ENCODE assay signal across 18 cellular contexts in genomic region chr12:88145567-88146347, GRCh38. TPM values are rescaled to one million over a fixed set of nuclear protein-coding genes. Genes with fewer than 3 reads are reported as not detected.
DNase-seq lines count a peak whose midpoint lies in the region; ATAC-seq, FAIRE-seq and TF ChIP-seq lines count a peak whose summit lies in the region.
"Had no signal": no experiment of that assay in that cellular context is flagged by ENCODE, and none has a peak within 500 bp of the region (broad histone marks: within the 10 kb centered on the region; RNA-seq: fewer than 3 reads in every experiment).

No MANE protein-coding gene starts in this region.

- H3K4me1 ChIP-seq in Loucy (ENCODE audit: insufficient read depth, low read length, poor library complexity, severe bottlenecking): peaks cover 51% of the 10 kb centered on the region
- H3K4me1 ChIP-seq in K562 (replicated peaks in 1 of 2; ENCODE audit: control insufficient read depth in 2 of 2, insufficient read depth in 2 of 2, low read length in 2 of 2): peaks cover 0 to 7% of the 10 kb centered on the region in 2 experiments; a peak in 2 of 5 replicates
- peaks cover 1% of the 10 kb centered on the region for H3K4me1 ChIP-seq in mesendoderm (ENCODE audit: control insufficient read depth, low read depth, low read length)

- no peak overlapping the region for H4K8ac ChIP-seq in mesendoderm (ENCODE audit: low read depth, low read length)

- no peaks in the 10 kb centered on the region for H3K9me1 ChIP-seq in K562 (ENCODE audit: control insufficient read depth, insufficient read depth, low read length)

- no peak for TF ChIP-seq POLR2A in K562 (conservative IDR thresholded peaks at IDR 0.05)

- WGBS in K562 (ENCODE audit: insufficient coverage, low coverage, missing lambda C conversion rate): 52% methylated on average over 5 of the region's 5 CpGs
- WGBS in mesendoderm (ENCODE audit: extremely low coverage, insufficient coverage, low lambda C conversion rate): no CpG with 5 or more reads among the region's 5 CpGs

- H3K23ac ChIP-seq in mesendoderm (ENCODE audit: low read length): no peak overlapping the region

- no peak overlapping the region for H2AK5ac ChIP-seq in mesendoderm (ENCODE audit: low read length)

- H3F3A ChIP-seq in Loucy (ENCODE audit: low read depth): no peaks in the 10 kb centered on the region

- in situ Hi-C loops in K562 (cut with MboI): no loop called here

- no peaks in the 10 kb centered on the region for H3K9me3 ChIP-seq in Loucy (ENCODE audit: insufficient read depth, low read depth, low read length)
- H3K9me3 ChIP-seq in K562 (replicated peaks; ENCODE audit: control insufficient read depth, insufficient read depth, low read depth, low read length): no peaks in the 10 kb centered on the region
- H3K9me3 ChIP-seq: right lobe of liver had no signal

- intact Hi-C loops in K562 (cut with micrococcal nuclease): loop anchor here (10.0 kb wide), 1 partner anchor 1379 kb away; the partner anchor contains the start of genes GALNT4 and POC1B

- H3K27me3 ChIP-seq in Loucy (ENCODE audit: insufficient read depth, low read length, poor library complexity, severe bottlenecking) (no peaks in the 10 kb centered on the region), K562 (ENCODE audit: control insufficient read depth in 2 of 2, insufficient read depth in 2 of 2, low read length in 2 of 2) (no peaks in the 10 kb centered on the region), mesendoderm (ENCODE audit: insufficient read depth, low read length, poor library complexity) (no peaks in the 10 kb centered on the region)
- H3K27me3 ChIP-seq: right lobe of liver had no signal

- H3K79me2 ChIP-seq in Loucy (ENCODE audit: insufficient read depth, low read length) (peaks cover 31% of the 10 kb centered on the region; the same call in 1 of the 2 replicates), K562 (ENCODE audit: control insufficient read depth, insufficient read depth, low read length) (peaks cover 48% of the 10 kb centered on the region), mesendoderm (ENCODE audit: control insufficient read depth, insufficient read depth, low read length) (peaks cover 10% of the 10 kb centered on the region)

- no peak overlapping the region for H2BK120ac ChIP-seq in mesendoderm (ENCODE audit: low read depth, low read length)

- TF ChIP-seq RAD21 in K562 (CRISPR knock-in tag; conservative IDR thresholded peaks at IDR 0.05 in 1 of 2, IDR thresholded peaks at IDR 0.05 in 1 of 2): no peak

- CTCF ChIA-PET in K562 (lab: Yijun Ruan, JAX; ENCODE audit: low intra/inter-chr PET ratio): no interaction called here

- no peak overlapping the region for H2BK15ac ChIP-seq in mesendoderm (replicated peaks; ENCODE audit: low read depth)

- H4K5ac ChIP-seq in mesendoderm (ENCODE audit: low read length): no peak overlapping the region

- H2AFZ ChIP-seq in Loucy (ENCODE audit: low read length) (no peak overlapping the region), K562 (ENCODE audit: low read depth, low read length) (no peak overlapping the region)

- TF ChIP-seq CTCF in Loucy (conservative IDR thresholded peaks at IDR 0.05; ENCODE audit: low read length): no peak
- no peak for TF ChIP-seq CTCF in K562 (IDR thresholded peaks at IDR 0.05 in 2 of 3, conservative IDR thresholded peaks at IDR 0.05 in 1 of 3; ENCODE audit: insufficient read depth in 2 of 3, low read depth in 1 of 3, low read length in 3 of 3)

- POLR2A ChIA-PET in K562 (lab: Yijun Ruan, JAX): interaction anchor here (0.7 to 1.1 kb wide), 2 partner anchors 8 to 33 kb away, joined by 3 read pairs; no protein-coding TSS in a partner anchor

- no peak for TF ChIP-seq EP300 in K562 (IDR thresholded peaks at IDR 0.05; ENCODE audit: low read length)

- H3K9ac ChIP-seq in Loucy (ENCODE audit: low read depth, low read length, poor library complexity, severe bottlenecking) (peak overlapping the region; percentile 24), K562 (ENCODE audit: insufficient read depth in 1 of 2, low read depth in 2 of 2, low read length in 2 of 2) (no peak overlapping the region), mesendoderm (ENCODE audit: low read length) (no peak overlapping the region)

- ATAC-seq in K562: no peak
- ATAC-seq: right lobe of liver; stimulated activated naive CD8-positive, alpha-beta T cell treated with anti-CD3 and anti-CD28 coated beads, Interleukin-15, amount 100 ng/mL, for 72 hours had no signal

- H3K36me3 ChIP-seq in Loucy (ENCODE audit: insufficient read depth, low read length) (no peaks in the 10 kb centered on the region), K562 (ENCODE audit: control insufficient read depth, insufficient read depth, low read length) (peaks cover 11% of the 10 kb centered on the region; the same call in 1 of the 3 replicates), mesendoderm (ENCODE audit: control insufficient read depth, insufficient read depth, low read length) (no peaks in the 10 kb centered on the region)
- H3K36me3 ChIP-seq: right lobe of liver had no signal

- H3K79me1 ChIP-seq in mesendoderm (ENCODE audit: low read length): no peaks in the 10 kb centered on the region

- no peaks in the 10 kb centered on the region for H3K9me2 ChIP-seq in Loucy (replicated peaks; ENCODE audit: low read depth, low read length)

- no peak for FAIRE-seq in K562 (lab: Jason Lieb, UNC)
- FAIRE-seq: urothelium cell line had no signal

- H2BK5ac ChIP-seq in mesendoderm (ENCODE audit: low read length): peak overlapping the region; percentile 44

- H3K27ac ChIP-seq in K562 (ENCODE audit: extremely low read depth, low read depth, low read length) (no peak overlapping the region), mesendoderm (ENCODE audit: low read depth, low read length) (peak overlapping the region; percentile 20)
- H3K27ac ChIP-seq: right lobe of liver had no signal

- peak overlapping the region; percentile 68 for H3K4ac ChIP-seq in mesendoderm (ENCODE audit: low read depth, low read length)

- peak overlapping the region; percentile 15 for H3K56ac ChIP-seq in mesendoderm (ENCODE audit: low read length)

- BruUV-seq in K562 (replicated peaks; lab: Mats Ljungman, UMichigan): no TSS peak

- H3K4me2 ChIP-seq in Loucy (ENCODE audit: low read depth, low read length, poor library complexity, severe bottlenecking) (peak overlapping the region; percentile 92), K562 (ENCODE audit: insufficient read depth, low read length) (no peak overlapping the region), mesendoderm (ENCODE audit: low read length) (no peak overlapping the region)

- peak; percentile 3 for DNase-seq in COR-L47 (lab: John Stamatoyannopoulos, UW)
- no peak for DNase-seq in K562 (ENCODE audit: extremely low read depth in 1 of 4, low spot score in 3 of 4)
- peak; percentile 58 for DNase-seq in mesendoderm
- DNase-seq in NCI-H446 (lab: John Stamatoyannopoulos, UW): no peak
- DNase-seq in effector CD4-positive, alpha-beta T cell: no peak
- DNase-seq in activated CD4-positive, alpha-beta T cell treated with anti-CD3 and anti-CD28 coated beads for 1 hour: no peak
- no peak for DNase-seq in SHP77 (lab: John Stamatoyannopoulos, UW)
- DNase-seq: activated CD8-positive, alpha-beta memory T cell treated with anti-CD3 and anti-CD28 coated beads for 24 hours; Calu3; effector memory CD4-positive, alpha-beta T cell; hypothalamus; MV-4-11; nucleus accumbens; right lobe of liver; SHP77 treated with DMSO at 0.1 percent for 48 hours; stimulated activated naive CD8-positive, alpha-beta T cell treated with anti-CD3 and anti-CD28 coated beads, Interleukin-15, amount 100 ng/mL, for 72 hours had no signal

- H3K4me3 ChIP-seq in Loucy (ENCODE audit: low read length, poor library complexity, severe bottlenecking) (peak overlapping the region; percentile 19), K562 (no peak overlapping the region), mesendoderm (ENCODE audit: low read length) (no peak overlapping the region)
- H3K4me3 ChIP-seq: right lobe of liver had no signal

- no peaks in the 10 kb centered on the region for H4K20me1 ChIP-seq in Loucy (ENCODE audit: insufficient read depth, low read length, poor library complexity, severe bottlenecking)
- H4K20me1 ChIP-seq in K562 (replicated peaks; ENCODE audit: control insufficient read depth, insufficient read depth, low read length): no peaks in the 10 kb centered on the region

- peak overlapping the region; percentile 61 for H3K18ac ChIP-seq in mesendoderm (ENCODE audit: low read length)

RNA-seq across cellular contexts. Expression of gene TMTC3, which starts 3.6 kb away (rescaled TPM):
- total RNA-seq in K562 (2011; cell fraction: chromatin; rRNA removed; ENCODE audit: low replicate concordance): 18.8 and 33.4 TPM in 2 replicates
- total RNA-seq in K562 (2011; cell fraction: nucleolus; rRNA removed): 5.5 and 5.9 TPM in 2 replicates
- total RNA-seq in K562 (2011; cell fraction: nucleoplasm; rRNA removed): 15.6 and 27.6 TPM in 2 replicates
- total RNA-seq in K562 (2014; rRNA removed) (4.0 TPM in 2 replicates), K562 (2014; rRNA removed; fragmentation: Illumina TruSeq; extraction: Trizol) (9.8 and 10.9 TPM in 2 replicates), K562 (2015; rRNA removed; fragmentation: Illumina TruSeq; extraction: Trizol) (9.6 and 9.8 TPM in 2 replicates), K562 (2021) (9.1 and 10.0 TPM in 2 replicates)
- polyA plus RNA-seq in K562 (2011; rRNA removed) (5.1 and 7.2 TPM in 2 replicates), K562 (2014; fragmentation: Illumina TruSeq; extraction: Trizol) (3.0 and 4.0 TPM in 2 replicates), K562 (2014; fragmentation: Nextera tagmentation; extraction: Ambion mirVana) (1 to 10 TPM; 4.6 to 4.7 TPM), K562 (2014; rRNA removed) (1.9 and 2.2 TPM in 2 replicates)
- 1.2 and 4.0 TPM in 2 replicates for polyA plus RNA-seq in K562 (2011; cell fraction: cytosol; rRNA removed)
- polyA plus RNA-seq in K562 (2011; cell fraction: nucleus; rRNA removed): 4.8 and 4.9 TPM in 2 replicates
- 1.2 and 1.7 TPM in 2 replicates for polyA plus RNA-seq in K562 (2012)
- 43.4 and 44.5 TPM in 2 replicates for polyA minus RNA-seq in K562 (2011; rRNA and poly(A)+ RNA removed)
- polyA minus RNA-seq in K562 (2011; cell fraction: cytosol; rRNA and poly(A)+ RNA removed): 11.2 and 12.5 TPM in 2 replicates
- 4.3 and 10.3 TPM in 2 replicates for polyA minus RNA-seq in K562 (2011; cell fraction: nucleus; rRNA and poly(A)+ RNA removed)
- 27.4 TPM for polyA plus RNA-seq in mesendoderm (2013, experiment 1 of 2)
- 26.9 TPM for polyA plus RNA-seq in mesendoderm (2013, experiment 2 of 2)

RNA-seq across cellular contexts. Expression of gene CEP290, which starts 3.9 kb away (rescaled TPM):
- 18.3 and 107 TPM in 2 replicates for total RNA-seq in K562 (2011; cell fraction: chromatin; rRNA removed; ENCODE audit: low replicate concordance)
- 8.3 and 11.3 TPM in 2 replicates for total RNA-seq in K562 (2011; cell fraction: nucleolus; rRNA removed)
- total RNA-seq in K562 (2011; cell fraction: nucleoplasm; rRNA removed): 21.1 and 22.5 TPM in 2 replicates
- total RNA-seq in K562 (2014; rRNA removed) (14.1 and 19.3 TPM in 2 replicates), K562 (2014; rRNA removed; fragmentation: Illumina TruSeq; extraction: Trizol) (19.4 and 23.0 TPM in 2 replicates), K562 (2015; rRNA removed; fragmentation: Illumina TruSeq; extraction: Trizol) (16.5 and 18.2 TPM in 2 replicates), K562 (2021) (16.4 and 18.3 TPM in 2 replicates)
- polyA plus RNA-seq in K562 (2011; rRNA removed) (5.8 and 8.0 TPM in 2 replicates), K562 (2014; fragmentation: Illumina TruSeq; extraction: Trizol) (13.2 and 13.5 TPM in 2 replicates), K562 (2014; fragmentation: Nextera tagmentation; extraction: Ambion mirVana) (10 to 100 TPM in 1 of 2 experiments, 1 to 10 TPM in 1; 7.2 to 10.7 TPM), K562 (2014; rRNA removed) (9.8 and 18.1 TPM in 2 replicates)
- polyA plus RNA-seq in K562 (2011; cell fraction: cytosol; rRNA removed): 4.8 TPM in 2 replicates
- polyA plus RNA-seq in K562 (2011; cell fraction: nucleus; rRNA removed): 12.5 and 12.8 TPM in 2 replicates
- polyA plus RNA-seq in K562 (2012): 5.5 and 5.9 TPM in 2 replicates
- polyA minus RNA-seq in K562 (2011; rRNA and poly(A)+ RNA removed): 19.4 and 24.8 TPM in 2 replicates
- polyA minus RNA-seq in K562 (2011; cell fraction: cytosol; rRNA and poly(A)+ RNA removed): 6.3 and 6.9 TPM in 2 replicates
- 32.4 and 42.7 TPM in 2 replicates for polyA minus RNA-seq in K562 (2011; cell fraction: nucleus; rRNA and poly(A)+ RNA removed)
- polyA plus RNA-seq in mesendoderm (2013, experiment 1 of 2): 5.9 TPM
- 7.0 TPM for polyA plus RNA-seq in mesendoderm (2013, experiment 2 of 2)

Comparison
In these comparisons a context has a peak if more than half of its experiments do, and no peak if none do; other contexts are left out.
1. DNase-seq: peak in COR-L47 (single experiment) and mesendoderm (single experiment); none in K562 (0 of 4), NCI-H446 (0 of 2), effector CD4-positive, alpha-beta T cell (single experiment), activated CD4-positive, alpha-beta T cell treated with anti-CD3 and anti-CD28 coated beads for 1 hour (single experiment) and SHP77 (0 of 2).